14 cellular contexts compared by ENCODE assay signal in the genomic region with DNA sequence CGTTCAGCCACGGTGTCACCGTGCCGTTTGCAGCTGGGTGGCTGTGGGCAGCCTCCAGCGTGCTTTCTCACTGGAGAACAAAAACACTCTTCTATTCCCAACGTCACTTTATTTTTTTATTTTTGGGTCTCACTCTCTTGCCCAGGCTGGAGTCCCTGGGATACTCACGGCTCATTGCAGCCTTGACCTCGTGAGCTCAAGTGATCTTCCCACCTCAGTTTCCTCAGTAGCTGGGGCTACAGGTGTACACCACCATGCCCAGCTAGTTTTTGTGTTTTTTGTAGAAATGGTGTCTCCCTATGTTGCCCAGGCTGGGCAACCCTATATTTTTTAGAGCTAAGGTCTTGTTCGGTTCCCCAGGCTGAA. TPM values are rescaled to one million over a fixed set of nuclear protein-coding genes. Genes with fewer than 3 reads are reported as not detected.
DNase-seq lines count a peak whose midpoint lies in the region; ATAC-seq and TF ChIP-seq lines count a peak whose summit lies in the region.
"Had no signal": no experiment of that assay in that cellular context is flagged by ENCODE, and none has a peak within 500 bp of the region (broad histone marks: within the 10 kb centered on the region; RNA-seq: fewer than 3 reads in every experiment).

No MANE protein-coding gene starts in this region.

- peaks cover 14% of the 10 kb centered on the region for H3K36me3 Mint-ChIP-seq in activated T-helper 17 cell treated with anti-CD3 and anti-CD28 coated beads, Interleukin-2, amount 50 U/mL, for 72 hours (ENCODE audit: low read depth)
- peaks cover 0 to 2% (median 0%) of the 10 kb centered on the region in 5 donors for H3K36me3 Mint-ChIP-seq in naive thymus-derived CD4-positive, alpha-beta T cell

- no peak overlapping the region for H2AFZ ChIP-seq in DND-41 (ENCODE audit: low read depth, low read length)

- POLR2A ChIA-PET in naive thymus-derived CD4-positive, alpha-beta T cell (lab: Charles Lee) = interaction anchor here (0.9 kb wide), 1 partner anchor 34 kb away, joined by 3 read pairs; a partner anchor contains a TSS

- H3K4me3 Mint-ChIP-seq in activated T-helper 17 cell treated with anti-CD3 and anti-CD28 coated beads, Interleukin-2, amount 50 U/mL, for 72 hours = peak overlapping the region; percentile 66
- peak overlapping the region; percentile 46 to 90 (median 83) for H3K4me3 Mint-ChIP-seq in naive thymus-derived CD4-positive, alpha-beta T cell

- H3K4me1 Mint-ChIP-seq in activated T-helper 17 cell treated with anti-CD3 and anti-CD28 coated beads, Interleukin-2, amount 50 U/mL, for 72 hours = no peaks in the 10 kb centered on the region
- peaks cover 9 to 16% (median 13%) of the 10 kb centered on the region in 7 donors for H3K4me1 Mint-ChIP-seq in naive thymus-derived CD4-positive, alpha-beta T cell

- peaks cover 5% of the 10 kb centered on the region; the same call in 1 of the 2 replicates for H3K79me2 ChIP-seq in DND-41 (ENCODE audit: insufficient read depth, low read length)

- H3K9ac ChIP-seq in BLaER1 treated with 17β-estradiol and CSF1 and Interleukin-3, amounts not matched to agents 10 nM and 100 nM = peak overlapping the region in 5 of 11 experiments; percentile 91 to 98 (median 94); a peak in 7 of 22 replicates
- H3K9ac ChIP-seq in DND-41 (ENCODE audit: low read depth, low read length) = no peak overlapping the region

- peak overlapping the region; percentile 92 to 100 (median 97); a peak in 21 of 22 replicates for H3K4me2 ChIP-seq in BLaER1 treated with 17β-estradiol and CSF1 and Interleukin-3, amounts not matched to agents 10 nM and 100 nM
- peak overlapping the region; percentile 83; the same call in 1 of the 2 replicates for H3K4me2 ChIP-seq in DND-41 (ENCODE audit: insufficient read depth, low read length)

- H4K20me1 ChIP-seq in BLaER1 treated with 17β-estradiol and CSF1 and Interleukin-3, amounts not matched to agents 10 nM and 100 nM = peaks cover 0 to 33% (median 14%) of the 10 kb centered on the region in 11 experiments; a peak in 11 of 22 replicates
- no peaks in the 10 kb centered on the region; the same call in 1 of the 2 replicates for H4K20me1 ChIP-seq in DND-41 (ENCODE audit: insufficient read depth, low read length)

- no peak for TF ChIP-seq POLR2A in ovary (IDR thresholded peaks at IDR 0.05)

- WGBS in ovary, 3 donors = 77 to 83% (median 80%) methylated on average over 9 of the region's 9 CpGs

- no peaks in the 10 kb centered on the region for H3K9me3 Mint-ChIP-seq in activated T-helper 17 cell treated with anti-CD3 and anti-CD28 coated beads, Interleukin-2, amount 50 U/mL, for 72 hours
- peaks cover 0 to 2% (median 0%) of the 10 kb centered on the region in 11 donors for H3K9me3 Mint-ChIP-seq in naive thymus-derived CD4-positive, alpha-beta T cell

- no peaks in the 10 kb centered on the region for H3K9me3 ChIP-seq in BLaER1 treated with 17β-estradiol and CSF1 and Interleukin-3, amounts not matched to agents 10 nM and 100 nM (replicated peaks in 1 of 11)
- H3K9me3 ChIP-seq in DND-41 (ENCODE audit: insufficient read depth, low read length, severe bottlenecking) (no peaks in the 10 kb centered on the region), ovary (no peaks in the 10 kb centered on the region)
- H3K9me3 ChIP-seq in naive thymus-derived CD4-positive, alpha-beta T cell (ENCODE audit: control insufficient read depth in 2 of 3, low read length in 3 of 3) = no peaks in the 10 kb centered on the region
- H3K9me3 ChIP-seq: ascending aorta, heart right ventricle, SJSA1, suprapubic skin had no signal

- TF ChIP-seq CTCF in DND-41 (IDR thresholded peaks at IDR 0.05; ENCODE audit: borderline replicate concordance, extremely low read depth, low read length, poor library complexity, severe bottlenecking) = no peak
- TF ChIP-seq CTCF in ovary (IDR thresholded peaks at IDR 0.05) = no peak

- H3K36me3 ChIP-seq in BLaER1 treated with 17β-estradiol and CSF1 and Interleukin-3, amounts not matched to agents 10 nM and 100 nM = peaks cover 0 to 11% (median 0%) of the 10 kb centered on the region in 11 experiments; a peak in 1 of 22 replicates
- no peaks in the 10 kb centered on the region; the same call in 1 of the 2 replicates for H3K36me3 ChIP-seq in DND-41 (ENCODE audit: insufficient read depth, low read length)
- no peaks in the 10 kb centered on the region for H3K36me3 ChIP-seq in naive thymus-derived CD4-positive, alpha-beta T cell (ENCODE audit: control insufficient read depth in 2 of 3, insufficient read depth in 3 of 3, low read length in 3 of 3)
- no peaks in the 10 kb centered on the region for H3K36me3 ChIP-seq in ovary
- H3K36me3 ChIP-seq: ascending aorta, heart right ventricle, SJSA1, suprapubic skin had no signal

- no peak for TF ChIP-seq EP300 in ovary (IDR thresholded peaks at IDR 0.05)

- intact Hi-C loops in naive thymus-derived CD4-positive, alpha-beta T cell (cut with micrococcal nuclease) = loop anchor here (2.0 to 10.0 kb wide), 2 partner anchors 35 to 581 kb away; a partner anchor contains a TSS
- intact Hi-C loops in ovary (cut with DNase I) = no loop called here

- H3K4me1 ChIP-seq in BLaER1 treated with 17β-estradiol and CSF1 and Interleukin-3, amounts not matched to agents 10 nM and 100 nM = peaks cover 17 to 53% (median 39%) of the 10 kb centered on the region in 10 experiments
- H3K4me1 ChIP-seq in DND-41 (ENCODE audit: insufficient read depth, low read length) = peaks cover 9% of the 10 kb centered on the region
- peaks cover 0 to 9% of the 10 kb centered on the region in 2 donors for H3K4me1 ChIP-seq in naive thymus-derived CD4-positive, alpha-beta T cell (ENCODE audit: control insufficient read depth in 2 of 2, insufficient read depth in 2 of 2, low read length in 2 of 2)
- peaks cover 16% of the 10 kb centered on the region for H3K4me1 ChIP-seq in ovary (ENCODE audit: insufficient read depth)
- H3K4me1 ChIP-seq: SJSA1 had no signal

- no peak for ATAC-seq in DND-41 (ENCODE audit: insufficient read depth, low read depth)
- no peak for ATAC-seq in activated T-helper 17 cell treated with anti-CD3 and anti-CD28 coated beads, Interleukin-2, amount 50 U/mL, for 72 hours (replicated peaks)
- no peak for ATAC-seq in naive thymus-derived CD4-positive, alpha-beta T cell
- ATAC-seq in HG02642 (IDR thresholded peaks at IDR 0.05; ENCODE audit: poor library complexity, unreplicated experiment) = no peak

- DNase-seq in DND-41 = no peak
- no peak for DNase-seq in naive thymus-derived CD4-positive, alpha-beta T cell
- no peak for DNase-seq in NCI-H82 (lab: John Stamatoyannopoulos, UW)
- DNase-seq in EL = no peak
- no peak for DNase-seq in ovary
- DNase-seq: heart right ventricle, NCI-H1436 treated with DMSO at 0.1 percent for 48 hours, NCI-H446 treated with DMSO at 0.1 percent for 48 hours had no signal

- CTCF ChIA-PET in naive thymus-derived CD4-positive, alpha-beta T cell (lab: Charles Lee) = interaction anchor here (0.6 kb wide), 1 partner anchor 69 kb away, joined by 3 read pairs; no protein-coding TSS in a partner anchor

- H3K4me3 ChIP-seq in BLaER1 treated with 17β-estradiol and CSF1 and Interleukin-3, amounts not matched to agents 10 nM and 100 nM = no peak overlapping the region
- no peak overlapping the region for H3K4me3 ChIP-seq in DND-41 (ENCODE audit: low read depth in 1 of 2, low read length in 2 of 2)
- no peak overlapping the region for H3K4me3 ChIP-seq in naive thymus-derived CD4-positive, alpha-beta T cell (ENCODE audit: low read length)
- H3K4me3 ChIP-seq in ovary = no peak overlapping the region
- H3K4me3 ChIP-seq: SJSA1 had no signal

- H3K27me3 ChIP-seq in BLaER1 treated with 17β-estradiol and CSF1 and Interleukin-3, amounts not matched to agents 10 nM and 100 nM = no peaks in the 10 kb centered on the region
- H3K27me3 ChIP-seq in DND-41 (ENCODE audit: insufficient read depth, low read length, poor library complexity) = no peaks in the 10 kb centered on the region
- H3K27me3 ChIP-seq in naive thymus-derived CD4-positive, alpha-beta T cell (ENCODE audit: control insufficient read depth in 2 of 2, insufficient read depth in 2 of 2, low read length in 2 of 2) = no peaks in the 10 kb centered on the region
- no peaks in the 10 kb centered on the region for H3K27me3 ChIP-seq in ovary
- H3K27me3 ChIP-seq: ascending aorta had no signal

- H3K27me3 Mint-ChIP-seq in activated T-helper 17 cell treated with anti-CD3 and anti-CD28 coated beads, Interleukin-2, amount 50 U/mL, for 72 hours = peaks cover 3% of the 10 kb centered on the region
- H3K27me3 Mint-ChIP-seq in naive thymus-derived CD4-positive, alpha-beta T cell = peaks cover 0 to 9% (median under 1%) of the 10 kb centered on the region in 5 donors

- H3K27ac ChIP-seq in BLaER1 treated with 17β-estradiol and CSF1 and Interleukin-3, amounts not matched to agents 10 nM and 100 nM = 0 out of 22 replicates have a peak overlapping the region, but pooled peaks of 2 of the 11 experiments have one; percentile 94 to 98
- H3K27ac ChIP-seq in DND-41 (ENCODE audit: low read length) (no peak overlapping the region), ovary (no peak overlapping the region)
- H3K27ac ChIP-seq in naive thymus-derived CD4-positive, alpha-beta T cell (ENCODE audit: low read depth, low read length) = no peak overlapping the region
- H3K27ac ChIP-seq: ascending aorta, SJSA1, suprapubic skin had no signal

- peak overlapping the region; percentile 85 for H3K27ac Mint-ChIP-seq in activated T-helper 17 cell treated with anti-CD3 and anti-CD28 coated beads, Interleukin-2, amount 50 U/mL, for 72 hours
- peak overlapping the region; percentile 53 to 93 (median 79) for H3K27ac Mint-ChIP-seq in naive thymus-derived CD4-positive, alpha-beta T cell

RNA-seq across cellular contexts. Expression of a gene that starts 34.4 kb away (rescaled TPM):
- total RNA-seq in activated T-helper 17 cell treated with anti-CD3 and anti-CD28 coated beads, Interleukin-2, amount 50 U/mL, for 72 hours = 100 to 1,000 TPM; 103 TPM
- total RNA-seq in naive thymus-derived CD4-positive, alpha-beta T cell = 10 to 100 TPM; 74.0 to 97.8 (median 82.6) TPM
- polyA plus RNA-seq in naive thymus-derived CD4-positive, alpha-beta T cell = 10 to 100 TPM; 11.0 to 23.9 TPM
- 10 to 100 TPM; 16.0 to 40.4 (median 36.5) TPM for total RNA-seq in ovary
- polyA plus RNA-seq in ovary = 10 to 100 TPM; 17.1 to 25.3 TPM

Comparison
In these comparisons a context has a peak if more than half of its experiments do, and no peak if none do; other contexts are left out.
1. intact Hi-C loops: an anchor here in naive thymus-derived CD4-positive, alpha-beta T cell (2.0 to 10.0 kb wide); none called in ovary.